In genomic region chr10:28631896-28632596, GRCh38 we compare ENCODE assay signal across 21 cellular contexts. TPM values are rescaled to one million over a fixed set of nuclear protein-coding genes. Genes with fewer than 3 reads are reported as not detected.
DNase-seq lines count a peak whose midpoint lies in the region; ATAC-seq and TF ChIP-seq lines count a peak whose summit lies in the region.
"Had no signal": no experiment of that assay in that cellular context is flagged by ENCODE, and none has a peak within 500 bp of the region (broad histone marks: within the 10 kb centered on the region; RNA-seq: fewer than 3 reads in every experiment).

No MANE protein-coding gene starts in this region.

- H3K36me3 ChIP-seq in HEK293 (ENCODE audit: control insufficient read depth in 2 of 2, insufficient read depth in 1 of 2, low read length in 2 of 2) (no peaks in the 10 kb centered on the region), adipocyte (ENCODE audit: control insufficient read depth, insufficient read depth, low read length, severe bottlenecking) (no peaks in the 10 kb centered on the region)
- H3K36me3 ChIP-seq: colonic mucosa, SJCRH30, spleen had no signal

- intact Hi-C loops in activated CD4-positive, alpha-beta T cell treated with anti-CD3 and anti-CD28 coated beads, Interleukin-2, amount 10 ng/mL, durations not matched to agents 24 days and 14 days (cut with micrococcal nuclease): no loop called here

- H3K36me3 Mint-ChIP-seq in activated CD4-positive, alpha-beta T cell treated with anti-CD3 and anti-CD28 coated beads, Interleukin-2, amount 10 ng/mL, durations not matched to agents 24 days and 14 days (ENCODE audit: low read depth): no peaks in the 10 kb centered on the region
- H3K36me3 Mint-ChIP-seq: activated naive CD4-positive, alpha-beta T cell treated with anti-CD3 and anti-CD28 coated beads, Interleukin-2, amount 10 ng/mL, durations not matched to agents 7 days and 5 days; brain; CD14-positive monocyte had no signal

- H3K4me3 ChIP-seq in HEK293 (ENCODE audit: low read depth, low read length) (no peak overlapping the region), adipocyte (ENCODE audit: low read length) (no peak overlapping the region)
- H3K4me3 ChIP-seq: colonic mucosa, SJCRH30, spleen had no signal

- H3K4me1 Mint-ChIP-seq in activated CD4-positive, alpha-beta T cell treated with anti-CD3 and anti-CD28 coated beads, Interleukin-2, amount 10 ng/mL, durations not matched to agents 24 days and 14 days: no peaks in the 10 kb centered on the region
- H3K4me1 Mint-ChIP-seq: activated naive CD4-positive, alpha-beta T cell treated with anti-CD3 and anti-CD28 coated beads, Interleukin-2, amount 10 ng/mL, durations not matched to agents 7 days and 5 days; neural crest cell had no signal

- no peak overlapping the region for H3K4me3 Mint-ChIP-seq in activated CD4-positive, alpha-beta T cell treated with anti-CD3 and anti-CD28 coated beads, Interleukin-2, amount 10 ng/mL, durations not matched to agents 24 days and 14 days
- H3K4me3 Mint-ChIP-seq: activated CD8-positive, alpha-beta T cell treated with anti-CD3 and anti-CD28 coated beads for 36 hours; activated naive CD4-positive, alpha-beta T cell treated with anti-CD3 and anti-CD28 coated beads, Interleukin-2, amount 10 ng/mL, durations not matched to agents 7 days and 5 days; activated T-cell treated with anti-CD3 and anti-CD28 coated beads, Interleukin-2, amount 50 U/mL, for 4 hours; brain; CD14-positive monocyte; neural crest cell; T-helper 1 cell treated with Interleukin-12 subunit alpha and Interleukin-12 subunit beta and Interleukin-4 antibody, amounts not matched to agents 30 μg/mL and 1 μg/mL, for 36 hours had no signal

- H3K27me3 ChIP-seq in adipocyte (replicated peaks; ENCODE audit: control insufficient read depth, insufficient read depth, low read length): peaks cover 14% of the 10 kb centered on the region
- H3K27me3 ChIP-seq: colonic mucosa, SJCRH30 had no signal

- POLR2A ChIA-PET in HEK293 (lab: Yijun Ruan, JAX): interaction anchor here (1.2 kb wide), 1 partner anchor 37 kb away, joined by 4 read pairs; no protein-coding TSS in a partner anchor

- peak overlapping the region; percentile 37 for H3K27ac ChIP-seq in HEK293 (ENCODE audit: extremely low read depth, low read depth, low read length)
- H3K27ac ChIP-seq: colonic mucosa, SJCRH30, spleen had no signal

- DNase-seq in A172 (ENCODE audit: low spot score) (peak; percentile 77), adipocyte (ENCODE audit: low read depth) (peak; percentile 7), iris pigment epithelial cell (ENCODE audit: low read depth) (peak; percentile 28), NCI-H2227 treated with DMSO at 0.1 percent for 48 hours (lab: John Stamatoyannopoulos, UW) (no peak)
- no peak for DNase-seq in activated CD4-positive, alpha-beta T cell treated with anti-CD3 and anti-CD28 coated beads, Interleukin-2, amount 10 ng/mL, durations not matched to agents 24 days and 14 days
- DNase-seq: activated CD8-positive, alpha-beta T cell treated with anti-CD3 and anti-CD28 coated beads for 36 hours; activated naive CD4-positive, alpha-beta T cell treated with anti-CD3 and anti-CD28 coated beads, Interleukin-2, amount 10 ng/mL, durations not matched to agents 7 days and 5 days; activated T-cell treated with anti-CD3 and anti-CD28 coated beads, Interleukin-2, amount 50 U/mL, for 4 hours; colonic mucosa; NCI-H2171 treated with DMSO at 0.1 percent for 48 hours; NCI-H69; SJCRH30; spleen; stimulated activated CD4-positive, alpha-beta T cell treated with anti-CD3 and anti-CD28 coated beads, Interleukin-4, amount 100 ng/mL, for 4 hours had no signal

- CTCF ChIA-PET in HEK293 (lab: Yijun Ruan, JAX): interaction anchor here (0.5 to 2.1 kb wide), 8 partner anchors 32 to 864 kb away, joined by 3 to 10 read pairs (median 4); no protein-coding TSS in a partner anchor

- H3K9me3 ChIP-seq in HEK293 (ENCODE audit: control insufficient read depth, insufficient read depth, low read depth, low read length) (no peaks in the 10 kb centered on the region), adipocyte (ENCODE audit: control insufficient read depth, low read length) (no peaks in the 10 kb centered on the region)
- H3K9me3 ChIP-seq: colonic mucosa, SJCRH30 had no signal

- no peak for TF ChIP-seq CTCF in HEK293 (tag by site-specific recombination; IDR thresholded peaks at IDR 0.05)

- no peak overlapping the region for H3K9ac ChIP-seq in adipocyte (ENCODE audit: low read length)

- ATAC-seq in HG03175 (IDR thresholded peaks at IDR 0.05; ENCODE audit: unreplicated experiment) (no peak), GM19035 (IDR thresholded peaks at IDR 0.05; ENCODE audit: unreplicated experiment) (no peak)
- ATAC-seq: activated CD8-positive, alpha-beta T cell treated with anti-CD3 and anti-CD28 coated beads for 36 hours; activated T-cell treated with anti-CD3 and anti-CD28 coated beads, Interleukin-2, amount 50 U/mL, for 4 hours had no signal

- H3K27ac Mint-ChIP-seq in activated CD4-positive, alpha-beta T cell treated with anti-CD3 and anti-CD28 coated beads, Interleukin-2, amount 10 ng/mL, durations not matched to agents 24 days and 14 days: no peak overlapping the region
- H3K27ac Mint-ChIP-seq: activated CD8-positive, alpha-beta T cell treated with anti-CD3 and anti-CD28 coated beads for 36 hours; activated naive CD4-positive, alpha-beta T cell treated with anti-CD3 and anti-CD28 coated beads, Interleukin-2, amount 10 ng/mL, durations not matched to agents 7 days and 5 days; brain; T-helper 1 cell treated with Interleukin-12 subunit alpha and Interleukin-12 subunit beta and Interleukin-4 antibody, amounts not matched to agents 30 μg/mL and 1 μg/mL, for 36 hours had no signal

- H3K4me1 ChIP-seq in HEK293 (ENCODE audit: control insufficient read depth, insufficient read depth, low read length) (peaks cover 4% of the 10 kb centered on the region; the same call in 1 of the 2 replicates), adipocyte (ENCODE audit: control insufficient read depth, insufficient read depth, low read length) (peaks cover 6% of the 10 kb centered on the region)
- H3K4me1 ChIP-seq: colonic mucosa, SJCRH30 had no signal

- peaks cover 9% of the 10 kb centered on the region for H3K27me3 Mint-ChIP-seq in activated CD4-positive, alpha-beta T cell treated with anti-CD3 and anti-CD28 coated beads, Interleukin-2, amount 10 ng/mL, durations not matched to agents 24 days and 14 days
- H3K27me3 Mint-ChIP-seq: brain had no signal

- no peaks in the 10 kb centered on the region for H3K9me3 Mint-ChIP-seq in activated CD4-positive, alpha-beta T cell treated with anti-CD3 and anti-CD28 coated beads, Interleukin-2, amount 10 ng/mL, durations not matched to agents 24 days and 14 days
- H3K9me3 Mint-ChIP-seq: activated CD8-positive, alpha-beta T cell treated with anti-CD3 and anti-CD28 coated beads for 36 hours; activated naive CD4-positive, alpha-beta T cell treated with anti-CD3 and anti-CD28 coated beads, Interleukin-2, amount 10 ng/mL, durations not matched to agents 7 days and 5 days; activated T-cell treated with anti-CD3 and anti-CD28 coated beads, Interleukin-2, amount 50 U/mL, for 4 hours; brain; neural crest cell; T-helper 1 cell treated with Interleukin-12 subunit alpha and Interleukin-12 subunit beta and Interleukin-4 antibody, amounts not matched to agents 30 μg/mL and 1 μg/mL, for 36 hours had no signal

TF ChIP-seq in HEK293, 187 proteins besides CTCF, POLR2A, EP300 and RAD21 (continues in another document):
- peak; percentile 46; the same call in 1 of the 2 replicates for TF ChIP-seq FEZF1 (tag by site-specific recombination; IDR thresholded peaks at IDR 0.05)
- TF ChIP-seq ZBTB44 (tag by site-specific recombination; IDR thresholded peaks at IDR 0.05): 0 out of 2 replicates have a peak, but pooled peaks have one; percentile 25
- no peak for TF ChIP-seq SETDB1 (IDR thresholded peaks at IDR 0.05; ENCODE audit: insufficient read length, low read length)
- TF ChIP-seq ZNF692 (tag by site-specific recombination; IDR thresholded peaks at IDR 0.05): peak; percentile 45; the same call in 1 of the 2 replicates
- TF ChIP-seq BCL6B (tag by site-specific recombination; IDR thresholded peaks at IDR 0.05): no peak
- TF ChIP-seq GLI4 (tag by site-specific recombination; IDR thresholded peaks at IDR 0.05): no peak
- TF ChIP-seq ZNF768 (tag by site-specific recombination; IDR thresholded peaks at IDR 0.05): no peak

RNA-seq across cellular contexts. Expression of gene BAMBI, which starts 45.3 kb away (rescaled TPM):
- total RNA-seq in A172 (2014; rRNA removed; shearing (Covaris generic)): 36.2 and 43.8 TPM in 2 replicates
- 0.31 and 0.44 TPM in 2 replicates for total RNA-seq in activated CD4-positive, alpha-beta T cell treated with anti-CD3 and anti-CD28 coated beads, Interleukin-2, amount 10 ng/mL, durations not matched to agents 24 days and 14 days

Comparison
In these comparisons a context has a peak if more than half of its experiments do, and no peak if none do; other contexts are left out.
1. DNase-seq: peak in A172 (single experiment), adipocyte (single experiment) and iris pigment epithelial cell (single experiment); none in NCI-H2227 treated with DMSO at 0.1 percent for 48 hours (single experiment) and activated CD4-positive, alpha-beta T cell treated with anti-CD3 and anti-CD28 coated beads, Interleukin-2, amount 10 ng/mL, durations not matched to agents 24 days and 14 days (single experiment).
2. RNA of gene BAMBI, which starts 45.3 kb away (total RNA-seq): 36.2 to 43.8 TPM in A172; 0.31 to 0.44 TPM in activated CD4-positive, alpha-beta T cell treated with anti-CD3 and anti-CD28 coated beads, Interleukin-2, amount 10 ng/mL, durations not matched to agents 24 days and 14 days; every median in the first group is over 10 times any median in the second.